ENCODE assay signal across 24 cellular contexts in the genomic region with DNA sequence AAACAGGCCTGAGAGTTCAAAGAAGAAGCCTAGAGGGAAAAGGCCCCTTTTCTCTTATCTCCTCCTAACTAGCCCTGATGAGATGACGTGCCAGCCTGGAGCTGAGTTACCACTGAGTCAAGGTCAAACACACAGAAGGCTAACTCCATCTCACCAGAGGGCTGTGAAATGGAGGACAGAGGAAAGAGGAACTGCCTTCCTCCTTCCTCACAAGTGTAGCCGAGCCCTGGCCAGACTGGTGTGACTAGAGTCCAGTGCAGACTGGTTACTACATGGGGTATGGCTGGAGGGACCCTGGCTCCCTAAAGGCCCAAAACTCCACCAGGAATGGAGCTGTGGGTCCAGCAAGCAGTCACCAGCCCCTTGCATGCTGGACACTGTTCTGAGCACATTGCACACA. TPM values are rescaled to one million over a fixed set of nuclear protein-coding genes. Genes with fewer than 3 reads are reported as not detected.
"Had no signal": no experiment of that assay in that cellular context is flagged by ENCODE, and none has a peak within 500 bp of the region (broad histone marks: within the 10 kb centered on the region; RNA-seq: fewer than 3 reads in every experiment).

No MANE protein-coding gene starts in this region.

- ATAC-seq: HepG2 had no signal

- H3K36me3 ChIP-seq: SJSA1 had no signal

- H3K4me3 ChIP-seq: SJSA1, SK-N-MC had no signal

- H3K4me1 ChIP-seq: SJSA1 had no signal

- H3K9me3 ChIP-seq: SJSA1 had no signal

- H3K27me3 ChIP-seq: SJSA1 had no signal

- H3K27ac ChIP-seq: KMS-11, SJSA1, SK-N-MC had no signal

- DNase-seq: IMR-90, Kasumi-1, MM.1S, NCI-H1092 treated with DMSO at 0.1 percent for 48 hours, NCI-H1436, NCI-H187, NCI-H2029, NCI-H2081 treated with DMSO at 0.1 percent for 48 hours, NCI-H2171, NCI-H226, NCI-H446, NCI-H510A, NCI-H524 treated with DMSO at 0.1 percent for 48 hours, NCI-H69, NCI-H774, Right ventricle myocardium superior, RPMI8226, SIG-M5 had no signal

- FAIRE-seq: HepG2, RCC 7860 had no signal

RNA-seq across cellular contexts. Expression of gene GYPC, which starts 35.7 kb away (rescaled TPM):
- total RNA-seq: HepG2, HT1080, SJSA1 had no signal
- polyA plus RNA-seq: HepG2 had no signal
